In genomic region chr19:993361-993830, GRCh38 we compare ENCODE assay signal across 1 cellular context.
TF ChIP-seq lines count a peak whose summit lies in the region.

No MANE protein-coding gene starts in this region.

TF ChIP-seq in HepG2, 621 proteins besides CTCF, POLR2A, EP300 and RAD21 (continued from another document and continues in another):
- no peak for TF ChIP-seq ZNF30 (CRISPR knock-in tag; IDR thresholded peaks at IDR 0.05)
- no peak for TF ChIP-seq ZNF556 (CRISPR knock-in tag; IDR thresholded peaks at IDR 0.05; ENCODE audit: borderline replicate concordance)
- peak; percentile 85 for TF ChIP-seq PITX1 (CRISPR knock-in tag; IDR thresholded peaks at IDR 0.05)
- no peak; the same call in 1 of the 2 replicates for TF ChIP-seq FOXA3 (CRISPR knock-in tag; IDR thresholded peaks at IDR 0.05)
- no peak for TF ChIP-seq ZNF782 (CRISPR knock-in tag; IDR thresholded peaks at IDR 0.05; ENCODE audit: borderline replicate concordance)
- no peak for TF ChIP-seq FOXC1 (CRISPR knock-in tag; IDR thresholded peaks at IDR 0.05; ENCODE audit: borderline replicate concordance)
- TF ChIP-seq SAP130 (CRISPR knock-in tag; IDR thresholded peaks at IDR 0.05; ENCODE audit: low read depth), result peak; percentile 89
- TF ChIP-seq NRL (CRISPR knock-in tag; IDR thresholded peaks at IDR 0.05; ENCODE audit: borderline replicate concordance), result no peak; the same call in 1 of the 2 replicates
- TF ChIP-seq PHB2 (IDR thresholded peaks at IDR 0.05; ENCODE audit: partially characterized antibody), result no peak
- TF ChIP-seq ZEB1 (IDR thresholded peaks at IDR 0.05; ENCODE audit: insufficient replicate concordance, low read depth), result peak; percentile 60
- TF ChIP-seq EEA1 (CRISPR knock-in tag; IDR thresholded peaks at IDR 0.05; ENCODE audit: borderline replicate concordance), result no peak
- no peak for TF ChIP-seq ZNF616 (CRISPR knock-in tag; IDR thresholded peaks at IDR 0.05; ENCODE audit: low read depth)
- TF ChIP-seq MATR3 (CRISPR knock-in tag; IDR thresholded peaks at IDR 0.05), result no peak
- no peak for TF ChIP-seq ZNF333 (CRISPR knock-in tag; IDR thresholded peaks at IDR 0.05; ENCODE audit: borderline replicate concordance)
- no peak for TF ChIP-seq FOSL1 (CRISPR knock-in tag; IDR thresholded peaks at IDR 0.05; ENCODE audit: borderline replicate concordance)
- no peak for TF ChIP-seq PRMT3 (CRISPR knock-in tag; IDR thresholded peaks at IDR 0.05; ENCODE audit: borderline replicate concordance, low read depth)
- no peak for TF ChIP-seq ZNF567 (CRISPR knock-in tag; IDR thresholded peaks at IDR 0.05; ENCODE audit: borderline replicate concordance)
- TF ChIP-seq ZNF747 (CRISPR knock-in tag; IDR thresholded peaks at IDR 0.05; ENCODE audit: borderline replicate concordance), result no peak
- TF ChIP-seq THYN1 (CRISPR knock-in tag; IDR thresholded peaks at IDR 0.05; ENCODE audit: borderline replicate concordance, low read depth), result no peak
- TF ChIP-seq, protein P1, sequence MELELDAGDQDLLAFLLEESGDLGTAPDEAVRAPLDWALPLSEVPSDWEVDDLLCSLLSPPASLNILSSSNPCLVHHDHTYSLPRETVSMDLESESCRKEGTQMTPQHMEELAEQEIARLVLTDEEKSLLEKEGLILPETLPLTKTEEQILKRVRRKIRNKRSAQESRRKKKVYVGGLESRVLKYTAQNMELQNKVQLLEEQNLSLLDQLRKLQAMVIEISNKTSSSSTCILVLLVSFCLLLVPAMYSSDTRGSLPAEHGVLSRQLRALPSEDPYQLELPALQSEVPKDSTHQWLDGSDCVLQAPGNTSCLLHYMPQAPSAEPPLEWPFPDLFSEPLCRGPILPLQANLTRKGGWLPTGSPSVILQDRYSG (CRISPR knock-in tag; IDR thresholded peaks at IDR 0.05), result no peak
- peak; percentile 45; the same call in 1 of the 2 replicates for TF ChIP-seq ZNF205 (CRISPR knock-in tag; IDR thresholded peaks at IDR 0.05)
- TF ChIP-seq SALL2 (CRISPR knock-in tag; IDR thresholded peaks at IDR 0.05), result no peak
- TF ChIP-seq MAFK (conservative IDR thresholded peaks at IDR 0.05 in 1 of 2, IDR thresholded peaks at IDR 0.05 in 1 of 2; ENCODE audit: low read length in 2 of 2), result no peak
- no peak for TF ChIP-seq ZNF790 (CRISPR knock-in tag; IDR thresholded peaks at IDR 0.05; ENCODE audit: borderline replicate concordance)
- TF ChIP-seq CHD2 (IDR thresholded peaks at IDR 0.05; ENCODE audit: low read depth, low read length), result no peak
- TF ChIP-seq RXRA (CRISPR knock-in tag; IDR thresholded peaks at IDR 0.05), result peak; percentile 95
- TF ChIP-seq JUN (CRISPR knock-in tag; IDR thresholded peaks at IDR 0.05), result no peak
- TF ChIP-seq ZNF724P (CRISPR knock-in tag; IDR thresholded peaks at IDR 0.05; ENCODE audit: borderline replicate concordance), result no peak
- no peak for TF ChIP-seq ZNF253 (CRISPR knock-in tag; IDR thresholded peaks at IDR 0.05; ENCODE audit: borderline replicate concordance)
- TF ChIP-seq PRDM4 (CRISPR knock-in tag; IDR thresholded peaks at IDR 0.05; ENCODE audit: borderline replicate concordance), result no peak
- TF ChIP-seq EZH2 (conservative IDR thresholded peaks at IDR 0.05; ENCODE audit: low read depth, low read length), result no peak
- TF ChIP-seq NCOA1 (CRISPR knock-in tag; IDR thresholded peaks at IDR 0.05), result no peak
- peak; percentile 42; the same call in 1 of the 2 replicates for TF ChIP-seq CBFB (CRISPR knock-in tag; IDR thresholded peaks at IDR 0.05)
- TF ChIP-seq AHR (CRISPR knock-in tag; IDR thresholded peaks at IDR 0.05), result no peak
- TF ChIP-seq MYC (CRISPR knock-in tag; IDR thresholded peaks at IDR 0.05; ENCODE audit: borderline replicate concordance), result peak; percentile 71; the same call in 1 of the 2 replicates
- TF ChIP-seq, protein P2, sequence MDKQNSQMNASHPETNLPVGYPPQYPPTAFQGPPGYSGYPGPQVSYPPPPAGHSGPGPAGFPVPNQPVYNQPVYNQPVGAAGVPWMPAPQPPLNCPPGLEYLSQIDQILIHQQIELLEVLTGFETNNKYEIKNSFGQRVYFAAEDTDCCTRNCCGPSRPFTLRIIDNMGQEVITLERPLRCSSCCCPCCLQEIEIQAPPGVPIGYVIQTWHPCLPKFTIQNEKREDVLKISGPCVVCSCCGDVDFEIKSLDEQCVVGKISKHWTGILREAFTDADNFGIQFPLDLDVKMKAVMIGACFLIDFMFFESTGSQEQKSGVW (CRISPR knock-in tag; IDR thresholded peaks at IDR 0.05; ENCODE audit: borderline replicate concordance), result no peak
- TF ChIP-seq WIZ (CRISPR knock-in tag; IDR thresholded peaks at IDR 0.05), result no peak
- no peak for TF ChIP-seq SMAD9 (CRISPR knock-in tag; IDR thresholded peaks at IDR 0.05)
- TF ChIP-seq NFIC (IDR thresholded peaks at IDR 0.05; ENCODE audit: low read length), result no peak
- TF ChIP-seq IKZF4 (CRISPR knock-in tag; IDR thresholded peaks at IDR 0.05; ENCODE audit: borderline replicate concordance, low read depth, not compliant biosample characterization), result no peak
- TF ChIP-seq ZNF781 (CRISPR knock-in tag; IDR thresholded peaks at IDR 0.05; ENCODE audit: borderline replicate concordance, not compliant biosample characterization), result no peak
- TF ChIP-seq, protein P3, sequence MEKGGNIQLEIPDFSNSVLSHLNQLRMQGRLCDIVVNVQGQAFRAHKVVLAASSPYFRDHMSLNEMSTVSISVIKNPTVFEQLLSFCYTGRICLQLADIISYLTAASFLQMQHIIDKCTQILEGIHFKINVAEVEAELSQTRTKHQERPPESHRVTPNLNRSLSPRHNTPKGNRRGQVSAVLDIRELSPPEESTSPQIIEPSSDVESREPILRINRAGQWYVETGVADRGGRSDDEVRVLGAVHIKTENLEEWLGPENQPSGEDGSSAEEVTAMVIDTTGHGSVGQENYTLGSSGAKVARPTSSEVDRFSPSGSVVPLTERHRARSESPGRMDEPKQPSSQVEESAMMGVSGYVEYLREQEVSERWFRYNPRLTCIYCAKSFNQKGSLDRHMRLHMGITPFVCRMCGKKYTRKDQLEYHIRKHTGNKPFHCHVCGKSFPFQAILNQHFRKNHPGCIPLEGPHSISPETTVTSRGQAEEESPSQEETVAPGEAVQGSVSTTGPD (CRISPR knock-in tag; IDR thresholded peaks at IDR 0.05), result no peak
- no peak for TF ChIP-seq NONO (IDR thresholded peaks at IDR 0.05)
- TF ChIP-seq NONO (CRISPR knock-in tag; conservative IDR thresholded peaks at IDR 0.05), result peak; percentile 81; the same call in 1 of the 2 replicates
- peak; percentile 82 for TF ChIP-seq ZNF331 (CRISPR knock-in tag; IDR thresholded peaks at IDR 0.05)
- TF ChIP-seq ZNF432 (CRISPR knock-in tag; IDR thresholded peaks at IDR 0.05; ENCODE audit: borderline replicate concordance), result no peak
- TF ChIP-seq MTF1 (CRISPR knock-in tag; IDR thresholded peaks at IDR 0.05), result no peak
- no peak for TF ChIP-seq MAF1 (CRISPR knock-in tag; IDR thresholded peaks at IDR 0.05; ENCODE audit: borderline replicate concordance)
- TF ChIP-seq ZNF280B (CRISPR knock-in tag; IDR thresholded peaks at IDR 0.05; ENCODE audit: borderline replicate concordance), result peak; percentile 42; the same call in 1 of the 2 replicates
- no peak for TF ChIP-seq MED13 (CRISPR knock-in tag; IDR thresholded peaks at IDR 0.05)
- TF ChIP-seq ZNF547 (CRISPR knock-in tag; IDR thresholded peaks at IDR 0.05), result peak; percentile 36; the same call in 1 of the 2 replicates
- no peak for TF ChIP-seq ZNF224 (CRISPR knock-in tag; IDR thresholded peaks at IDR 0.05)
- no peak for TF ChIP-seq NFE2 (CRISPR knock-in tag; IDR thresholded peaks at IDR 0.05)
- no peak for TF ChIP-seq ZNF562 (CRISPR knock-in tag; IDR thresholded peaks at IDR 0.05; ENCODE audit: borderline replicate concordance)
- TF ChIP-seq SMC3 (IDR thresholded peaks at IDR 0.05; ENCODE audit: low read length), result no peak
- no peak for TF ChIP-seq ZNF839 (CRISPR knock-in tag; IDR thresholded peaks at IDR 0.05; ENCODE audit: borderline replicate concordance)
- TF ChIP-seq GFI1 (CRISPR knock-in tag; IDR thresholded peaks at IDR 0.05; ENCODE audit: borderline replicate concordance), result peak; percentile 21; the same call in 1 of the 2 replicates
- no peak for TF ChIP-seq FOXJ3 (CRISPR knock-in tag; IDR thresholded peaks at IDR 0.05; ENCODE audit: borderline replicate concordance)
- TF ChIP-seq, protein P4, sequence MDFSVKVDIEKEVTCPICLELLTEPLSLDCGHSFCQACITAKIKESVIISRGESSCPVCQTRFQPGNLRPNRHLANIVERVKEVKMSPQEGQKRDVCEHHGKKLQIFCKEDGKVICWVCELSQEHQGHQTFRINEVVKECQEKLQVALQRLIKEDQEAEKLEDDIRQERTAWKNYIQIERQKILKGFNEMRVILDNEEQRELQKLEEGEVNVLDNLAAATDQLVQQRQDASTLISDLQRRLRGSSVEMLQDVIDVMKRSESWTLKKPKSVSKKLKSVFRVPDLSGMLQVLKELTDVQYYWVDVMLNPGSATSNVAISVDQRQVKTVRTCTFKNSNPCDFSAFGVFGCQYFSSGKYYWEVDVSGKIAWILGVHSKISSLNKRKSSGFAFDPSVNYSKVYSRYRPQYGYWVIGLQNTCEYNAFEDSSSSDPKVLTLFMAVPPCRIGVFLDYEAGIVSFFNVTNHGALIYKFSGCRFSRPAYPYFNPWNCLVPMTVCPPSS (IDR thresholded peaks at IDR 0.05), result no peak
- no peak for TF ChIP-seq MZF1 (CRISPR knock-in tag; IDR thresholded peaks at IDR 0.05; ENCODE audit: borderline replicate concordance)
- no peak for TF ChIP-seq SRSF1 (optimal IDR thresholded peaks at IDR 0.05; ENCODE audit: low read depth, low read length)
- TF ChIP-seq SIN3A (IDR thresholded peaks at IDR 0.05; ENCODE audit: borderline replicate concordance, low read depth, low read length), result no peak
- TF ChIP-seq, protein P5, sequence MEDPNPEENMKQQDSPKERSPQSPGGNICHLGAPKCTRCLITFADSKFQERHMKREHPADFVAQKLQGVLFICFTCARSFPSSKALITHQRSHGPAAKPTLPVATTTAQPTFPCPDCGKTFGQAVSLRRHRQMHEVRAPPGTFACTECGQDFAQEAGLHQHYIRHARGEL (CRISPR knock-in tag; IDR thresholded peaks at IDR 0.05), result no peak
- TF ChIP-seq, protein P6, sequence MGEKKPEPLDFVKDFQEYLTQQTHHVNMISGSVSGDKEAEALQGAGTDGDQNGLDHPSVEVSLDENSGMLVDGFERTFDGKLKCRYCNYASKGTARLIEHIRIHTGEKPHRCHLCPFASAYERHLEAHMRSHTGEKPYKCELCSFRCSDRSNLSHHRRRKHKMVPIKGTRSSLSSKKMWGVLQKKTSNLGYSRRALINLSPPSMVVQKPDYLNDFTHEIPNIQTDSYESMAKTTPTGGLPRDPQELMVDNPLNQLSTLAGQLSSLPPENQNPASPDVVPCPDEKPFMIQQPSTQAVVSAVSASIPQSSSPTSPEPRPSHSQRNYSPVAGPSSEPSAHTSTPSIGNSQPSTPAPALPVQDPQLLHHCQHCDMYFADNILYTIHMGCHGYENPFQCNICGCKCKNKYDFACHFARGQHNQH (CRISPR knock-in tag; IDR thresholded peaks at IDR 0.05), result 0 out of 2 replicates have a peak, but pooled peaks have one; percentile 30
- no peak for TF ChIP-seq POLR2AphosphoS5 (IDR thresholded peaks at IDR 0.05; ENCODE audit: low read depth, low read length)
- no peak for TF ChIP-seq ZNF496 (CRISPR knock-in tag; IDR thresholded peaks at IDR 0.05; ENCODE audit: insufficient replicate concordance)
- no peak for TF ChIP-seq TMF1 (CRISPR knock-in tag; IDR thresholded peaks at IDR 0.05; ENCODE audit: low read depth)
- no peak for TF ChIP-seq MEIS2 (CRISPR knock-in tag; IDR thresholded peaks at IDR 0.05)
- TF ChIP-seq PRPF4 (IDR thresholded peaks at IDR 0.05; ENCODE audit: low read depth, low read length, poor library complexity, severe bottlenecking), result no peak
- no peak for TF ChIP-seq ZNF382 (CRISPR knock-in tag; IDR thresholded peaks at IDR 0.05; ENCODE audit: borderline replicate concordance)
- no peak; the same call in 1 of the 2 replicates for TF ChIP-seq ZNF746 (CRISPR knock-in tag; IDR thresholded peaks at IDR 0.05)
- TF ChIP-seq, protein P7, sequence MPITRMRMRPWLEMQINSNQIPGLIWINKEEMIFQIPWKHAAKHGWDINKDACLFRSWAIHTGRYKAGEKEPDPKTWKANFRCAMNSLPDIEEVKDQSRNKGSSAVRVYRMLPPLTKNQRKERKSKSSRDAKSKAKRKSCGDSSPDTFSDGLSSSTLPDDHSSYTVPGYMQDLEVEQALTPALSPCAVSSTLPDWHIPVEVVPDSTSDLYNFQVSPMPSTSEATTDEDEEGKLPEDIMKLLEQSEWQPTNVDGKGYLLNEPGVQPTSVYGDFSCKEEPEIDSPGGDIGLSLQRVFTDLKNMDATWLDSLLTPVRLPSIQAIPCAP (CRISPR knock-in tag; IDR thresholded peaks at IDR 0.05; ENCODE audit: low read depth), result no peak
